24 cellular contexts compared by ENCODE assay signal in genomic region chr6:3287976-3288707, GRCh38. TPM values are rescaled to one million over a fixed set of nuclear protein-coding genes. Genes with fewer than 3 reads are reported as not detected.
DNase-seq lines count a peak whose midpoint lies in the region; ATAC-seq and TF ChIP-seq lines count a peak whose summit lies in the region.
"Had no signal": no experiment of that assay in that cellular context is flagged by ENCODE, and none has a peak within 500 bp of the region (broad histone marks: within the 10 kb centered on the region; RNA-seq: fewer than 3 reads in every experiment).

No MANE protein-coding gene starts in this region.

- no peaks in the 10 kb centered on the region for H3K4me1 ChIP-seq in CD4-positive, CD25-positive, alpha-beta regulatory T cell (ENCODE audit: control insufficient read depth, insufficient read depth, low read length, poor library complexity, severe bottlenecking)
- no peaks in the 10 kb centered on the region for H3K4me1 ChIP-seq in Peyer's patch
- peaks cover under 1% of the 10 kb centered on the region for H3K4me1 ChIP-seq in osteoblast (ENCODE audit: insufficient read depth, low read length)
- H3K4me1 ChIP-seq in BE2C: peaks cover 3% of the 10 kb centered on the region; the same call in 1 of the 2 replicates

- H3K27ac Mint-ChIP-seq in CD4-positive, CD25-positive, alpha-beta regulatory T cell: peak overlapping the region in 2 of 3 donors; percentile 73 to 78
- peak overlapping the region; percentile 22 for H3K27ac Mint-ChIP-seq in endothelial cell (ENCODE audit: unreplicated experiment)
- H3K27ac Mint-ChIP-seq: activated T-helper 1 cell treated with anti-CD3 and anti-CD28 coated beads, Interleukin-12 subunit alpha, Interleukin-12 subunit beta, Interleukin-2, Interleukin-4 antibody, amounts not matched to agents 30 ng/mL and 10 ng/mL and 1 ng/mL, durations not matched to agents 14 hours and 24 hours and 36 hours; dendritic cell treated with granulocyte-macrophage colony-stimulating factor and Interleukin-4, amounts not matched to agents 40 ng/mL and 50 ng/mL, for 4 days; stimulated activated naive CD8-positive, alpha-beta T cell treated with anti-CD3 and anti-CD28 coated beads, Interleukin-15, Interleukin-2, amounts not matched to agents 100 ng/mL and 50 ng/mL, for 24 hours had no signal

- TF ChIP-seq POLR2A in Peyer's patch (IDR thresholded peaks at IDR 0.05): no peak

- no peak for ATAC-seq in CD4-positive, CD25-positive, alpha-beta regulatory T cell (ENCODE audit: low read depth in 2 of 2)
- no peak for ATAC-seq in GM21381 (IDR thresholded peaks at IDR 0.05; ENCODE audit: unreplicated experiment)

- no peaks in the 10 kb centered on the region for H3K9me3 Mint-ChIP-seq in CD4-positive, CD25-positive, alpha-beta regulatory T cell
- H3K9me3 Mint-ChIP-seq in endothelial cell (ENCODE audit: unreplicated experiment): no peaks in the 10 kb centered on the region
- H3K9me3 Mint-ChIP-seq: activated T-helper 1 cell treated with anti-CD3 and anti-CD28 coated beads, Interleukin-12 subunit alpha, Interleukin-12 subunit beta, Interleukin-2, Interleukin-4 antibody, amounts not matched to agents 30 ng/mL and 10 ng/mL and 1 ng/mL, durations not matched to agents 14 hours and 24 hours and 36 hours; CD8-positive, alpha-beta memory T cell; dendritic cell treated with granulocyte-macrophage colony-stimulating factor and Interleukin-4, amounts not matched to agents 40 ng/mL and 50 ng/mL, for 4 days; stimulated activated naive CD8-positive, alpha-beta T cell treated with anti-CD3 and anti-CD28 coated beads, Interleukin-15, Interleukin-2, amounts not matched to agents 100 ng/mL and 50 ng/mL, for 24 hours had no signal

- H3K9me3 ChIP-seq in CD4-positive, CD25-positive, alpha-beta regulatory T cell (ENCODE audit: control insufficient read depth in 2 of 2, low read length in 2 of 2): no peaks in the 10 kb centered on the region
- no peaks in the 10 kb centered on the region for H3K9me3 ChIP-seq in Peyer's patch
- H3K9me3 ChIP-seq in osteoblast (ENCODE audit: low read depth, low read length): no peaks in the 10 kb centered on the region
- H3K9me3 ChIP-seq in BE2C: no peaks in the 10 kb centered on the region
- H3K9me3 ChIP-seq: SK-N-SH had no signal

- H3K4me3 Mint-ChIP-seq in CD4-positive, CD25-positive, alpha-beta regulatory T cell: no peak overlapping the region
- no peak overlapping the region for H3K4me3 Mint-ChIP-seq in endothelial cell (ENCODE audit: unreplicated experiment)
- H3K4me3 Mint-ChIP-seq: activated T-helper 1 cell treated with anti-CD3 and anti-CD28 coated beads, Interleukin-12 subunit alpha, Interleukin-12 subunit beta, Interleukin-2, Interleukin-4 antibody, amounts not matched to agents 30 ng/mL and 10 ng/mL and 1 ng/mL, durations not matched to agents 14 hours and 24 hours and 36 hours; CD8-positive, alpha-beta memory T cell; dendritic cell treated with granulocyte-macrophage colony-stimulating factor and Interleukin-4, amounts not matched to agents 40 ng/mL and 50 ng/mL, for 4 days; stimulated activated naive CD8-positive, alpha-beta T cell treated with anti-CD3 and anti-CD28 coated beads, Interleukin-15, Interleukin-2, amounts not matched to agents 100 ng/mL and 50 ng/mL, for 24 hours had no signal

- no peaks in the 10 kb centered on the region for H3K27me3 Mint-ChIP-seq in CD4-positive, CD25-positive, alpha-beta regulatory T cell
- peaks cover 16% of the 10 kb centered on the region for H3K27me3 Mint-ChIP-seq in endothelial cell (ENCODE audit: unreplicated experiment)
- H3K27me3 Mint-ChIP-seq: CD8-positive, alpha-beta memory T cell; stimulated activated naive CD8-positive, alpha-beta T cell treated with anti-CD3 and anti-CD28 coated beads, Interleukin-15, Interleukin-2, amounts not matched to agents 100 ng/mL and 50 ng/mL, for 24 hours had no signal

- H4K20me1 ChIP-seq in osteoblast (ENCODE audit: insufficient read depth, low read length): no peaks in the 10 kb centered on the region

- H3K36me3 ChIP-seq in CD4-positive, CD25-positive, alpha-beta regulatory T cell (ENCODE audit: control insufficient read depth, insufficient read depth, low read length): no peaks in the 10 kb centered on the region
- H3K36me3 ChIP-seq in Peyer's patch (peaks cover 0 to 70% (median 0%) of the 10 kb centered on the region in 3 donors), osteoblast (ENCODE audit: insufficient read depth, low read length) (peaks cover 12% of the 10 kb centered on the region), BE2C (no peaks in the 10 kb centered on the region)

- TF ChIP-seq CTCF in Peyer's patch (IDR thresholded peaks at IDR 0.05): no peak
- TF ChIP-seq CTCF in endothelial cell (IDR thresholded peaks at IDR 0.05; ENCODE audit: unreplicated experiment): no peak
- no peak for TF ChIP-seq CTCF in osteoblast (IDR thresholded peaks at IDR 0.05; ENCODE audit: extremely low read depth, low read depth, low read length)
- no peak for TF ChIP-seq CTCF in BE2C (IDR thresholded peaks at IDR 0.05; ENCODE audit: low read depth, low read length)

- H3K4me3 ChIP-seq in CD4-positive, CD25-positive, alpha-beta regulatory T cell (ENCODE audit: low read depth, low read length): no peak overlapping the region
- H3K4me3 ChIP-seq in Peyer's patch: no peak overlapping the region
- H3K4me3 ChIP-seq in osteoblast (ENCODE audit: insufficient read depth, low read length): no peak overlapping the region
- no peak overlapping the region for H3K4me3 ChIP-seq in BE2C (ENCODE audit: low read depth, low read length)
- H3K4me3 ChIP-seq: hepatocyte, skin epidermis had no signal

- no peak overlapping the region for H2AFZ ChIP-seq in osteoblast (ENCODE audit: low read length)
- H2AFZ ChIP-seq: hepatocyte had no signal

- H3K4me1 Mint-ChIP-seq in CD4-positive, CD25-positive, alpha-beta regulatory T cell: peaks cover 0 to 4% (median 0%) of the 10 kb centered on the region in 4 donors
- H3K4me1 Mint-ChIP-seq in endothelial cell (ENCODE audit: unreplicated experiment): no peaks in the 10 kb centered on the region

- no peak overlapping the region for H3K4me2 ChIP-seq in osteoblast (ENCODE audit: insufficient read depth, low read length)
- H3K4me2 ChIP-seq: hepatocyte, SK-N-SH had no signal

- no peak for DNase-seq in CD4-positive, CD25-positive, alpha-beta regulatory T cell
- DNase-seq in Peyer's patch: peak in 2 of 3 donors; percentile 29 to 36
- no peak for DNase-seq in endothelial cell (ENCODE audit: low spot score)
- DNase-seq in osteoblast (ENCODE audit: insufficient read length, low spot score, missing footprints): peak; percentile 23
- DNase-seq in HPDE6-E6E7 (ENCODE audit: extremely low spot score): no peak
- no peak for DNase-seq in Ammon's horn (ENCODE audit: low spot score)
- no peak for DNase-seq in BE2C
- DNase-seq: DND-41; H7; Kasumi-1; NCI-H1048; NCI-H446 treated with DMSO at 0.1 percent for 48 hours; NK-92 treated with Interleukin-12 subunit alpha and Interleukin-12 subunit beta, amount 100 ng/mL, for 24 hours; SK-N-SH; stimulated activated CD4-positive, alpha-beta T cell treated with anti-CD3 and anti-CD28 coated beads, Interleukin-2, amount 100 ng/mL, for 48 hours; T-helper 9 cell; trophoblast cell had no signal

- H3K27ac ChIP-seq in CD4-positive, CD25-positive, alpha-beta regulatory T cell (ENCODE audit: insufficient read depth, low read length, poor library complexity, severe bottlenecking): no peak overlapping the region
- H3K27ac ChIP-seq in Peyer's patch (no peak overlapping the region), osteoblast (ENCODE audit: low read depth, low read length) (no peak overlapping the region)
- H3K27ac ChIP-seq: hepatocyte, skin epidermis had no signal

- no peaks in the 10 kb centered on the region for H3K79me2 ChIP-seq in osteoblast (ENCODE audit: insufficient read depth, low read length)
- H3K79me2 ChIP-seq: hepatocyte had no signal

- no peaks in the 10 kb centered on the region for H3K27me3 ChIP-seq in CD4-positive, CD25-positive, alpha-beta regulatory T cell (ENCODE audit: control insufficient read depth, insufficient read depth, low read length)
- H3K27me3 ChIP-seq in Peyer's patch (no peaks in the 10 kb centered on the region), osteoblast (ENCODE audit: insufficient read depth, low read length) (no peaks in the 10 kb centered on the region), BE2C (no peaks in the 10 kb centered on the region)
- H3K27me3 ChIP-seq: hepatocyte had no signal

- peaks cover 6% of the 10 kb centered on the region for H3K36me3 Mint-ChIP-seq in CD4-positive, CD25-positive, alpha-beta regulatory T cell
- H3K36me3 Mint-ChIP-seq in endothelial cell (ENCODE audit: low read depth, unreplicated experiment): peaks cover 32% of the 10 kb centered on the region

RNA-seq across cellular contexts. Expression of gene PSMG4, which starts 29.4 kb away (rescaled TPM):
- 18.0 TPM for total RNA-seq in CD4-positive, CD25-positive, alpha-beta regulatory T cell
- polyA plus RNA-seq in CD4-positive, CD25-positive, alpha-beta regulatory T cell: 10 to 100 TPM; 45.2 to 56.8 (median 52.7) TPM
- total RNA-seq in Peyer's patch (10 to 100 TPM in 3 of 4 donors, 1 to 10 TPM in 1; 6.6 to 16.8 (median 15.9) TPM), endothelial cell (ENCODE audit: unreplicated experiment) (9.7 TPM), osteoblast (19.4 and 24.6 TPM in 2 replicates)
- 54.8 TPM for polyA plus RNA-seq in BE2C (2012; ENCODE audit: insufficient read depth, insufficient read length, low read depth)

Comparison
In these comparisons a context has a peak if more than half of its experiments do, and no peak if none do; other contexts are left out.
1. DNase-seq: peak in Peyer's patch (2 of 3) and osteoblast (single experiment); none in CD4-positive, CD25-positive, alpha-beta regulatory T cell (0 of 3), endothelial cell (single experiment), HPDE6-E6E7 (single experiment), Ammon's horn (single experiment) and BE2C (single experiment).